15 cellular contexts compared by ENCODE assay signal in genomic region chr3:14465425-14465824, GRCh38.
DNase-seq lines count a peak whose midpoint lies in the region; ATAC-seq and TF ChIP-seq lines count a peak whose summit lies in the region.
"Had no signal": no experiment of that assay in that cellular context is flagged by ENCODE, and none has a peak within 500 bp of the region (broad histone marks: within the 10 kb centered on the region; RNA-seq: fewer than 3 reads in every experiment).

No MANE protein-coding gene starts in this region.

- no peak for DNase-seq in activated naive CD4-positive, alpha-beta T cell treated with anti-CD3 and anti-CD28 coated beads, Interleukin-2, amount 50 U/mL, for 16 hours
- DNase-seq in CD14-positive monocyte (ENCODE audit: low spot score) (no peak), memory B cell (ENCODE audit: low spot score in 2 of 2) (no peak), sciatic nerve (ENCODE audit: low spot score) (no peak)
- DNase-seq: 8988T; CD4-positive, CD25-positive, alpha-beta regulatory T cell; CD8-positive, alpha-beta memory T cell; COR-L47; HCEC 1CT; HFFc6 had no signal

- ATAC-seq in memory B cell (ENCODE audit: low read depth): no peak
- ATAC-seq in HG02678 (IDR thresholded peaks at IDR 0.05; ENCODE audit: unreplicated experiment): no peak
- ATAC-seq in GM19397 (IDR thresholded peaks at IDR 0.05; ENCODE audit: unreplicated experiment): no peak
- no peak for ATAC-seq in sciatic nerve
- ATAC-seq: GM23338 had no signal

- H3K9me3 Mint-ChIP-seq in activated naive CD4-positive, alpha-beta T cell treated with anti-CD3 and anti-CD28 coated beads, Interleukin-2, amount 50 U/mL, for 24 hours: no peaks in the 10 kb centered on the region
- H3K9me3 Mint-ChIP-seq in CD14-positive monocyte (peaks cover 0 to 2% (median 0%) of the 10 kb centered on the region in 7 donors), memory B cell (no peaks in the 10 kb centered on the region)
- H3K9me3 Mint-ChIP-seq: CD4-positive, CD25-positive, alpha-beta regulatory T cell; CD8-positive, alpha-beta memory T cell; GM23338; HFFc6 had no signal

- H3K27me3 Mint-ChIP-seq in activated naive CD4-positive, alpha-beta T cell treated with anti-CD3 and anti-CD28 coated beads, Interleukin-2, amount 50 U/mL, for 24 hours: no peaks in the 10 kb centered on the region
- H3K27me3 Mint-ChIP-seq in CD14-positive monocyte (ENCODE audit: low read depth in 3 of 3) (no peaks in the 10 kb centered on the region), memory B cell (no peaks in the 10 kb centered on the region)
- H3K27me3 Mint-ChIP-seq: B cell; CD4-positive, CD25-positive, alpha-beta regulatory T cell; CD8-positive, alpha-beta memory T cell had no signal

- H3K4me1 Mint-ChIP-seq in activated naive CD4-positive, alpha-beta T cell treated with anti-CD3 and anti-CD28 coated beads, Interleukin-2, amount 50 U/mL, for 24 hours: peaks cover 9% of the 10 kb centered on the region
- peaks cover 6% of the 10 kb centered on the region for H3K4me1 Mint-ChIP-seq in CD14-positive monocyte
- peaks cover 4% of the 10 kb centered on the region for H3K4me1 Mint-ChIP-seq in memory B cell

- H3K4me3 Mint-ChIP-seq in activated naive CD4-positive, alpha-beta T cell treated with anti-CD3 and anti-CD28 coated beads, Interleukin-2, amount 50 U/mL, for 24 hours: no peak overlapping the region
- H3K4me3 Mint-ChIP-seq in CD14-positive monocyte (no peak overlapping the region), memory B cell (no peak overlapping the region)
- H3K4me3 Mint-ChIP-seq: B cell; CD4-positive, CD25-positive, alpha-beta regulatory T cell; CD8-positive, alpha-beta memory T cell; GM23338; HFFc6 had no signal

- peak overlapping the region; percentile 56 for H3K27ac Mint-ChIP-seq in activated naive CD4-positive, alpha-beta T cell treated with anti-CD3 and anti-CD28 coated beads, Interleukin-2, amount 50 U/mL, for 24 hours
- H3K27ac Mint-ChIP-seq in CD14-positive monocyte (peak overlapping the region in 4 of 7 donors; percentile 9 to 54 (median 42)), memory B cell (peak overlapping the region; percentile 62)
- H3K27ac Mint-ChIP-seq: B cell; CD4-positive, CD25-positive, alpha-beta regulatory T cell; GM23338; HFFc6 had no signal

- no peak for TF ChIP-seq CTCF in CD14-positive monocyte (IDR thresholded peaks at IDR 0.05)

- intact Hi-C loops in CD14-positive monocyte (cut with micrococcal nuclease): loop anchor here in 1 of 2 donors (5.0 kb wide), 1 partner anchor 263 kb away; no protein-coding TSS in a partner anchor
- intact Hi-C loops in sciatic nerve (cut with DNase I): loop anchor here (5.0 kb wide), 2 partner anchors 203 to 263 kb away; no protein-coding TSS in a partner anchor

- peaks cover under 1% of the 10 kb centered on the region for H3K36me3 Mint-ChIP-seq in activated naive CD4-positive, alpha-beta T cell treated with anti-CD3 and anti-CD28 coated beads, Interleukin-2, amount 50 U/mL, for 24 hours
- H3K36me3 Mint-ChIP-seq in CD14-positive monocyte: peaks cover 93 to 98% of the 10 kb centered on the region in 2 donors
- peaks cover 14% of the 10 kb centered on the region for H3K36me3 Mint-ChIP-seq in memory B cell
